1 cellular context compared by ENCODE assay signal in the genomic region with DNA sequence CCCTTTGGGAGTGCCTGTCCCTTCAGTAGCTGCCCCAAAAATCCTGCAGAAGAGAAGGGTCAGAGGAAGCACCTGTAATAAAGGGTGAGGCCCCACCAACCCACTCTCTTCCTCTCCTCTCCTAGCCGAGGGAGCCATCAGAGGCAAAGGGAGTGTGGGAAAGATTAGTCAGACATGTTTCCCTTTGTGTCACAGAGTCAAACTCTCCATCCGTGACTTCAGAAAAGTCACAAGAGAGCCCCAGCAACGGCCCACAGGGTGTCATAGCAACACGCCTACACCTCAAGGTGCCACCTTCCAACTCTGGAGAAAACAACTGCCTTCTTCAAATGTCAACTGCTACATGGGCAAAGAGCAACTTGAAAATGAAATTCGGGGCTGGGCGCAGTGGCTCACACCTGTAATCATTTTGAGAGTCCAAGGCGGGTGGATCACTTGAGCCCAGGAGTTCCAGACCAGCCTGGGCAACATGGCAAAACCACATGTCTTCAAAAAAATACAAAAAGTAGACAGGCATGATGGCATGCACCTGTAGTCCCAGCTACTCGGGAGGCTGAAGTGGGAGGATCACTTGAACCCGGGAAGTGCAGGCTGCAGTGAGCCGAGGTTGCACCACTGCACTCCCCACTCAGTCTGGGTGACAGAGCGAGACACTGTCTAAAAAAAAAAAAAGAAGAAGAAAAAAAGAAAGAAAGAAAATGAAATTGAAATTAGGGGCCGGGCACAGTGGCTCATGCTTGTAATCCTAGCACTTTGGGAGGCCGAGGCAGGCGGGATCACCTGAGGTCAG.
TF ChIP-seq lines count a peak whose summit lies in the region.

No MANE protein-coding gene starts in this region.

TF ChIP-seq in HepG2, 621 proteins besides CTCF, POLR2A, EP300 and RAD21:
- no peak for TF ChIP-seq RBM22 (optimal IDR thresholded peaks at IDR 0.05; ENCODE audit: low read length)
- no peak for TF ChIP-seq ZNF841 (CRISPR knock-in tag; IDR thresholded peaks at IDR 0.05; ENCODE audit: borderline replicate concordance)
- TF ChIP-seq, protein P1, sequence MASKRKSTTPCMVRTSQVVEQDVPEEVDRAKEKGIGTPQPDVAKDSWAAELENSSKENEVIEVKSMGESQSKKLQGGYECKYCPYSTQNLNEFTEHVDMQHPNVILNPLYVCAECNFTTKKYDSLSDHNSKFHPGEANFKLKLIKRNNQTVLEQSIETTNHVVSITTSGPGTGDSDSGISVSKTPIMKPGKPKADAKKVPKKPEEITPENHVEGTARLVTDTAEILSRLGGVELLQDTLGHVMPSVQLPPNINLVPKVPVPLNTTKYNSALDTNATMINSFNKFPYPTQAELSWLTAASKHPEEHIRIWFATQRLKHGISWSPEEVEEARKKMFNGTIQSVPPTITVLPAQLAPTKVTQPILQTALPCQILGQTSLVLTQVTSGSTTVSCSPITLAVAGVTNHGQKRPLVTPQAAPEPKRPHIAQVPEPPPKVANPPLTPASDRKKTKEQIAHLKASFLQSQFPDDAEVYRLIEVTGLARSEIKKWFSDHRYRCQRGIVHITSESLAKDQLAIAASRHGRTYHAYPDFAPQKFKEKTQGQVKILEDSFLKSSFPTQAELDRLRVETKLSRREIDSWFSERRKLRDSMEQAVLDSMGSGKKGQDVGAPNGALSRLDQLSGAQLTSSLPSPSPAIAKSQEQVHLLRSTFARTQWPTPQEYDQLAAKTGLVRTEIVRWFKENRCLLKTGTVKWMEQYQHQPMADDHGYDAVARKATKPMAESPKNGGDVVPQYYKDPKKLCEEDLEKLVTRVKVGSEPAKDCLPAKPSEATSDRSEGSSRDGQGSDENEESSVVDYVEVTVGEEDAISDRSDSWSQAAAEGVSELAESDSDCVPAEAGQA (IDR thresholded peaks at IDR 0.05; ENCODE audit: low read depth): no peak
- TF ChIP-seq, protein P1 (CRISPR knock-in tag; IDR thresholded peaks at IDR 0.05; ENCODE audit: borderline replicate concordance): no peak
- TF ChIP-seq, protein P2, sequence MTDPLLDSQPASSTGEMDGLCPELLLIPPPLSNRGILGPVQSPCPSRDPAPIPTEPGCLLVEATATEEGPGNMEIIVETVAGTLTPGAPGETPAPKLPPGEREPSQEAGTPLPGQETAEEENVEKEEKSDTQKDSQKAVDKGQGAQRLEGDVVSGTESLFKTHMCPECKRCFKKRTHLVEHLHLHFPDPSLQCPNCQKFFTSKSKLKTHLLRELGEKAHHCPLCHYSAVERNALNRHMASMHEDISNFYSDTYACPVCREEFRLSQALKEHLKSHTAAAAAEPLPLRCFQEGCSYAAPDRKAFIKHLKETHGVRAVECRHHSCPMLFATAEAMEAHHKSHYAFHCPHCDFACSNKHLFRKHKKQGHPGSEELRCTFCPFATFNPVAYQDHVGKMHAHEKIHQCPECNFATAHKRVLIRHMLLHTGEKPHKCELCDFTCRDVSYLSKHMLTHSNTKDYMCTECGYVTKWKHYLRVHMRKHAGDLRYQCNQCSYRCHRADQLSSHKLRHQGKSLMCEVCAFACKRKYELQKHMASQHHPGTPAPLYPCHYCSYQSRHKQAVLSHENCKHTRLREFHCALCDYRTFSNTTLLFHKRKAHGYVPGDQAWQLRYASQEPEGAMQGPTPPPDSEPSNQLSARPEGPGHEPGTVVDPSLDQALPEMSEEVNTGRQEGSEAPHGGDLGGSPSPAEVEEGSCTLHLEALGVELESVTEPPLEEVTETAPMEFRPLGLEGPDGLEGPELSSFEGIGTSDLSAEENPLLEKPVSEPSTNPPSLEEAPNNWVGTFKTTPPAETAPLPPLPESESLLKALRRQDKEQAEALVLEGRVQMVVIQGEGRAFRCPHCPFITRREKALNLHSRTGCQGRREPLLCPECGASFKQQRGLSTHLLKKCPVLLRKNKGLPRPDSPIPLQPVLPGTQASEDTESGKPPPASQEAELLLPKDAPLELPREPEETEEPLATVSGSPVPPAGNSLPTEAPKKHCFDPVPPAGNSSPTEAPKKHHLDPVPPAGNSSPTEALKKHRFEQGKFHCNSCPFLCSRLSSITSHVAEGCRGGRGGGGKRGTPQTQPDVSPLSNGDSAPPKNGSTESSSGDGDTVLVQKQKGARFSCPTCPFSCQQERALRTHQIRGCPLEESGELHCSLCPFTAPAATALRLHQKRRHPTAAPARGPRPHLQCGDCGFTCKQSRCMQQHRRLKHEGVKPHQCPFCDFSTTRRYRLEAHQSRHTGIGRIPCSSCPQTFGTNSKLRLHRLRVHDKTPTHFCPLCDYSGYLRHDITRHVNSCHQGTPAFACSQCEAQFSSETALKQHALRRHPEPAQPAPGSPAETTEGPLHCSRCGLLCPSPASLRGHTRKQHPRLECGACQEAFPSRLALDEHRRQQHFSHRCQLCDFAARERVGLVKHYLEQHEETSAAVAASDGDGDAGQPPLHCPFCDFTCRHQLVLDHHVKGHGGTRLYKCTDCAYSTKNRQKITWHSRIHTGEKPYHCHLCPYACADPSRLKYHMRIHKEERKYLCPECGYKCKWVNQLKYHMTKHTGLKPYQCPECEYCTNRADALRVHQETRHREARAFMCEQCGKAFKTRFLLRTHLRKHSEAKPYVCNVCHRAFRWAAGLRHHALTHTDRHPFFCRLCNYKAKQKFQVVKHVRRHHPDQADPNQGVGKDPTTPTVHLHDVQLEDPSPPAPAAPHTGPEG (CRISPR knock-in tag; IDR thresholded peaks at IDR 0.05): no peak
- TF ChIP-seq NFRKB (IDR thresholded peaks at IDR 0.05): no peak
- TF ChIP-seq, protein P3, sequence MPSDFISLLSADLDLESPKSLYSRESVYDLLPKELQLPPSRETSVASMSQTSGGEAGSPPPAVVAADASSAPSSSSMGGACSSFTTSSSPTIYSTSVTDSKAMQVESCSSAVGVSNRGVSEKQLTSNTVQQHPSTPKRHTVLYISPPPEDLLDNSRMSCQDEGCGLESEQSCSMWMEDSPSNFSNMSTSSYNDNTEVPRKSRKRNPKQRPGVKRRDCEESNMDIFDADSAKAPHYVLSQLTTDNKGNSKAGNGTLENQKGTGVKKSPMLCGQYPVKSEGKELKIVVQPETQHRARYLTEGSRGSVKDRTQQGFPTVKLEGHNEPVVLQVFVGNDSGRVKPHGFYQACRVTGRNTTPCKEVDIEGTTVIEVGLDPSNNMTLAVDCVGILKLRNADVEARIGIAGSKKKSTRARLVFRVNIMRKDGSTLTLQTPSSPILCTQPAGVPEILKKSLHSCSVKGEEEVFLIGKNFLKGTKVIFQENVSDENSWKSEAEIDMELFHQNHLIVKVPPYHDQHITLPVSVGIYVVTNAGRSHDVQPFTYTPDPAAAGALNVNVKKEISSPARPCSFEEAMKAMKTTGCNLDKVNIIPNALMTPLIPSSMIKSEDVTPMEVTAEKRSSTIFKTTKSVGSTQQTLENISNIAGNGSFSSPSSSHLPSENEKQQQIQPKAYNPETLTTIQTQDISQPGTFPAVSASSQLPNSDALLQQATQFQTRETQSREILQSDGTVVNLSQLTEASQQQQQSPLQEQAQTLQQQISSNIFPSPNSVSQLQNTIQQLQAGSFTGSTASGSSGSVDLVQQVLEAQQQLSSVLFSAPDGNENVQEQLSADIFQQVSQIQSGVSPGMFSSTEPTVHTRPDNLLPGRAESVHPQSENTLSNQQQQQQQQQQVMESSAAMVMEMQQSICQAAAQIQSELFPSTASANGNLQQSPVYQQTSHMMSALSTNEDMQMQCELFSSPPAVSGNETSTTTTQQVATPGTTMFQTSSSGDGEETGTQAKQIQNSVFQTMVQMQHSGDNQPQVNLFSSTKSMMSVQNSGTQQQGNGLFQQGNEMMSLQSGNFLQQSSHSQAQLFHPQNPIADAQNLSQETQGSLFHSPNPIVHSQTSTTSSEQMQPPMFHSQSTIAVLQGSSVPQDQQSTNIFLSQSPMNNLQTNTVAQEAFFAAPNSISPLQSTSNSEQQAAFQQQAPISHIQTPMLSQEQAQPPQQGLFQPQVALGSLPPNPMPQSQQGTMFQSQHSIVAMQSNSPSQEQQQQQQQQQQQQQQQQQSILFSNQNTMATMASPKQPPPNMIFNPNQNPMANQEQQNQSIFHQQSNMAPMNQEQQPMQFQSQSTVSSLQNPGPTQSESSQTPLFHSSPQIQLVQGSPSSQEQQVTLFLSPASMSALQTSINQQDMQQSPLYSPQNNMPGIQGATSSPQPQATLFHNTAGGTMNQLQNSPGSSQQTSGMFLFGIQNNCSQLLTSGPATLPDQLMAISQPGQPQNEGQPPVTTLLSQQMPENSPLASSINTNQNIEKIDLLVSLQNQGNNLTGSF (CRISPR knock-in tag; IDR thresholded peaks at IDR 0.05): no peak
- TF ChIP-seq, protein P4, sequence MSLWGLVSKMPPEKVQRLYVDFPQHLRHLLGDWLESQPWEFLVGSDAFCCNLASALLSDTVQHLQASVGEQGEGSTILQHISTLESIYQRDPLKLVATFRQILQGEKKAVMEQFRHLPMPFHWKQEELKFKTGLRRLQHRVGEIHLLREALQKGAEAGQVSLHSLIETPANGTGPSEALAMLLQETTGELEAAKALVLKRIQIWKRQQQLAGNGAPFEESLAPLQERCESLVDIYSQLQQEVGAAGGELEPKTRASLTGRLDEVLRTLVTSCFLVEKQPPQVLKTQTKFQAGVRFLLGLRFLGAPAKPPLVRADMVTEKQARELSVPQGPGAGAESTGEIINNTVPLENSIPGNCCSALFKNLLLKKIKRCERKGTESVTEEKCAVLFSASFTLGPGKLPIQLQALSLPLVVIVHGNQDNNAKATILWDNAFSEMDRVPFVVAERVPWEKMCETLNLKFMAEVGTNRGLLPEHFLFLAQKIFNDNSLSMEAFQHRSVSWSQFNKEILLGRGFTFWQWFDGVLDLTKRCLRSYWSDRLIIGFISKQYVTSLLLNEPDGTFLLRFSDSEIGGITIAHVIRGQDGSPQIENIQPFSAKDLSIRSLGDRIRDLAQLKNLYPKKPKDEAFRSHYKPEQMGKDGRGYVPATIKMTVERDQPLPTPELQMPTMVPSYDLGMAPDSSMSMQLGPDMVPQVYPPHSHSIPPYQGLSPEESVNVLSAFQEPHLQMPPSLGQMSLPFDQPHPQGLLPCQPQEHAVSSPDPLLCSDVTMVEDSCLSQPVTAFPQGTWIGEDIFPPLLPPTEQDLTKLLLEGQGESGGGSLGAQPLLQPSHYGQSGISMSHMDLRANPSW (CRISPR knock-in tag; IDR thresholded peaks at IDR 0.05; ENCODE audit: borderline replicate concordance): no peak
- no peak for TF ChIP-seq CCDC6 (CRISPR knock-in tag; IDR thresholded peaks at IDR 0.05)
- TF ChIP-seq MEF2D (CRISPR knock-in tag; IDR thresholded peaks at IDR 0.05): no peak
